9 cellular contexts compared by ENCODE assay signal in genomic region chr1:38803647-38804046, GRCh38. TPM values are rescaled to one million over a fixed set of nuclear protein-coding genes. Genes with fewer than 3 reads are reported as not detected.
DNase-seq lines count a peak whose midpoint lies in the region; ATAC-seq, FAIRE-seq and TF ChIP-seq lines count a peak whose summit lies in the region.
"Had no signal": no experiment of that assay in that cellular context is flagged by ENCODE, and none has a peak within 500 bp of the region (broad histone marks: within the 10 kb centered on the region; RNA-seq: fewer than 3 reads in every experiment).

No MANE protein-coding gene starts in this region.

- H3K4me2 ChIP-seq in H9 (ENCODE audit: insufficient read depth, insufficient read length, low read length), result peak overlapping the region; percentile 39

- H3K36me3 Mint-ChIP-seq in H9 (ENCODE audit: insufficient read depth in 1 of 3, low read depth in 3 of 3), result peaks cover 0 to 2% (median 0%) of the 10 kb centered on the region in 3 experiments; a peak in 2 of 7 replicates

- H3K79me1 ChIP-seq in H9 (ENCODE audit: insufficient read depth, low read depth, low read length, poor library complexity, severe bottlenecking), result no peaks in the 10 kb centered on the region

- no peak overlapping the region for H3K9ac ChIP-seq in H9 (ENCODE audit: extremely low read depth, insufficient read length, low read length)

- no peak for FAIRE-seq in bronchial epithelial cell (lab: Jason Lieb, UNC)

- no peak overlapping the region for H3K4ac ChIP-seq in H9 (ENCODE audit: low read depth, low read length)

- peak overlapping the region; percentile 45 to 65 for H3K4me3 Mint-ChIP-seq in H9

- no peak for TF ChIP-seq CTCF in AG10803 (conservative IDR thresholded peaks at IDR 0.05; ENCODE audit: low read length)
- no peak for TF ChIP-seq CTCF in H9 (conservative IDR thresholded peaks at IDR 0.05)
- no peak for TF ChIP-seq CTCF in bronchial epithelial cell (IDR thresholded peaks at IDR 0.05; ENCODE audit: insufficient read depth, low read length, severe bottlenecking)

- no peak overlapping the region for H4K91ac ChIP-seq in H9 (ENCODE audit: insufficient read length, low read depth, low read length)

- H2BK20ac ChIP-seq in H9 (ENCODE audit: low read depth, low read length, poor library complexity, severe bottlenecking), result no peak overlapping the region

- no peak overlapping the region for H3K18ac ChIP-seq in H9 (ENCODE audit: insufficient read length, low read depth, low read length)

- no peak overlapping the region for H4K5ac ChIP-seq in H9 (ENCODE audit: insufficient read length, low read depth, low read length)

- no peak overlapping the region for H3K27ac Mint-ChIP-seq in H9

- no peaks in the 10 kb centered on the region; the same call in 1 of the 2 replicates for H3K4me1 ChIP-seq in H9 (ENCODE audit: insufficient read depth, low read length)
- no peaks in the 10 kb centered on the region for H3K4me1 ChIP-seq in mesodermal cell (ENCODE audit: control insufficient read depth, insufficient read depth, low read length, poor library complexity, severe bottlenecking)
- H3K4me1 ChIP-seq: foreskin keratinocyte had no signal

- H3K36me3 ChIP-seq in bronchial epithelial cell (ENCODE audit: control insufficient read depth, insufficient read depth, low read length) (no peaks in the 10 kb centered on the region), mesodermal cell (ENCODE audit: control insufficient read depth, insufficient read depth, low read length) (no peaks in the 10 kb centered on the region)

- H3K27me3 ChIP-seq in H9 (ENCODE audit: insufficient read depth, low read length) (peaks cover 10% of the 10 kb centered on the region; the same call in 1 of the 2 replicates), bronchial epithelial cell (ENCODE audit: control insufficient read depth, insufficient read depth, low read length) (peaks cover 9% of the 10 kb centered on the region)

- H3K27me3 Mint-ChIP-seq in H9 (ENCODE audit: low read depth), result peaks cover 87% of the 10 kb centered on the region

- ATAC-seq in GM21367 (IDR thresholded peaks at IDR 0.05; ENCODE audit: unreplicated experiment) (no peak), HG02884 (IDR thresholded peaks at IDR 0.05; ENCODE audit: unreplicated experiment) (no peak)

- no peaks in the 10 kb centered on the region for H3K79me2 ChIP-seq in H9 (ENCODE audit: insufficient read depth, low read length)

- no peak overlapping the region for H2AK5ac ChIP-seq in H9 (ENCODE audit: insufficient read length, low read length)

- H3K4me3 ChIP-seq in AG10803 (ENCODE audit: low read length) (peak overlapping the region; percentile 29), bronchial epithelial cell (ENCODE audit: low read depth, low read length) (no peak overlapping the region), mesodermal cell (ENCODE audit: extremely low read depth, insufficient read depth, low read length, poor library complexity, severe bottlenecking) (peak overlapping the region; percentile 32)

- H2BK12ac ChIP-seq in H9 (ENCODE audit: insufficient read length, low read depth, low read length), result no peak overlapping the region

- no peak overlapping the region for H2BK5ac ChIP-seq in H9 (ENCODE audit: insufficient read length, low read length)

- no peak overlapping the region for H3K23ac ChIP-seq in H9 (ENCODE audit: insufficient read length, low read depth, low read length)

- peaks cover 4 to 7% of the 10 kb centered on the region in 2 experiments; a peak in 4 of 5 replicates for H3K9me3 Mint-ChIP-seq in H9

- no peak for DNase-seq in AG10803 (ENCODE audit: low read depth)
- no peak for DNase-seq in H9
- DNase-seq in bronchial epithelial cell (ENCODE audit: low read depth), result peak; percentile 3
- no peak for DNase-seq in NCI-H2196 treated with DMSO at 0.1 percent for 48 hours (lab: John Stamatoyannopoulos, UW; ENCODE audit: unreplicated experiment)
- no peak for DNase-seq in Ammon's horn (ENCODE audit: low spot score)

- no peak overlapping the region for H3K27ac ChIP-seq in H9 (ENCODE audit: insufficient read length, low read depth, low read length)
- H3K27ac ChIP-seq in mesodermal cell (ENCODE audit: low read depth, low read length, severe bottlenecking), result no peak overlapping the region
- H3K27ac ChIP-seq: foreskin keratinocyte had no signal

- no peaks in the 10 kb centered on the region for H3K23me2 ChIP-seq in H9 (ENCODE audit: insufficient read length, low read depth, low read length, poor library complexity, severe bottlenecking)

- H3T11ph ChIP-seq in H9 (ENCODE audit: low read length), result no peak overlapping the region

- H3K9me3 ChIP-seq in H9 (ENCODE audit: control insufficient read depth, low read depth, low read length) (no peaks in the 10 kb centered on the region), mesodermal cell (ENCODE audit: control insufficient read depth, low read length) (no peaks in the 10 kb centered on the region)

- no CpG with 5 or more reads among the region's 8 CpGs for WGBS in H9 (ENCODE audit: extremely low coverage, insufficient read length, low lambda C conversion rate)
- 11 to 16% methylated on average over 5 to 6 of the region's 8 CpGs for WGBS in mesodermal cell (ENCODE audit: insufficient coverage in 2 of 2), 2 experiments

- no peaks in the 10 kb centered on the region for H4K20me1 ChIP-seq in H9 (ENCODE audit: control insufficient read depth, insufficient read depth, insufficient read length)

- H4K8ac ChIP-seq in H9 (replicated peaks; ENCODE audit: insufficient read length, low read depth, low read length), result no peak overlapping the region

- no peak overlapping the region for H3K56ac ChIP-seq in H9 (ENCODE audit: insufficient read length, low read depth, low read length)

- H3K4me1 Mint-ChIP-seq in H9, result peaks cover 12 to 18% of the 10 kb centered on the region in 2 experiments

- no peak overlapping the region for H2BK120ac ChIP-seq in H9 (ENCODE audit: low read depth, low read length, poor library complexity, severe bottlenecking)

- H2AFZ ChIP-seq in H9 (ENCODE audit: low read length), result no peak overlapping the region

- no peak overlapping the region for H3K14ac ChIP-seq in H9 (ENCODE audit: insufficient read depth, low read length)

- no peak overlapping the region for H2BK15ac ChIP-seq in H9 (ENCODE audit: low read depth, low read length)

RNA-seq across cellular contexts. Expression of gene RRAGC, which starts 55.9 kb away (rescaled TPM):
- total RNA-seq in H9 (2021) (17.9 and 19.1 TPM in 2 replicates), bronchial epithelial cell (21.0 and 23.4 TPM in 2 replicates)
- polyA plus RNA-seq in mesodermal cell (2013, experiment 1 of 2), result 19.4 TPM
- polyA plus RNA-seq in mesodermal cell (2013, experiment 2 of 2), result 18.9 TPM
